In genomic region chr2:126244937-126245336, GRCh38 we compare ENCODE assay signal across 8 cellular contexts.
DNase-seq lines count a peak whose midpoint lies in the region; ATAC-seq and TF ChIP-seq lines count a peak whose summit lies in the region.

No MANE protein-coding gene starts in this region.

- no peaks in the 10 kb centered on the region for H3K36me3 Mint-ChIP-seq in nephron (ENCODE audit: low read depth)

- H3K4me3 Mint-ChIP-seq in nephron, result no peak overlapping the region

- TF ChIP-seq POLR2A in adrenal gland (IDR thresholded peaks at IDR 0.05), result no peak

- H3K4me3 ChIP-seq in adrenal gland (no peak overlapping the region), osteoblast (ENCODE audit: insufficient read depth, low read length) (no peak overlapping the region)

- H3K27me3 ChIP-seq in adrenal gland (no peaks in the 10 kb centered on the region), osteoblast (ENCODE audit: insufficient read depth, low read length) (no peaks in the 10 kb centered on the region)

- peaks cover 3% of the 10 kb centered on the region for H3K27me3 Mint-ChIP-seq in nephron (ENCODE audit: low read depth)

- H3K4me1 Mint-ChIP-seq in nephron, result peaks cover 6% of the 10 kb centered on the region

- DNase-seq in DMS53 treated with DMSO at 0.1 percent for 48 hours (lab: John Stamatoyannopoulos, UW; ENCODE audit: unreplicated experiment), result peak; percentile 55
- DNase-seq in NCI-H526 (lab: John Stamatoyannopoulos, UW), result peak; percentile 71 to 83
- DNase-seq in adrenal gland, result peak; percentile 21 to 72 (median 41)
- no peak for DNase-seq in stimulated activated naive CD4-positive, alpha-beta T cell (lab: John Stamatoyannopoulos, UW)
- no peak for DNase-seq in osteoblast (ENCODE audit: insufficient read length, low spot score, missing footprints)

- no peak overlapping the region for H3K27ac Mint-ChIP-seq in nephron

- WGBS in adrenal gland, 4 donors, result 24 to 46% (median 35%) methylated on average over 3 of the region's 3 CpGs

- TF ChIP-seq CTCF in adrenal gland (IDR thresholded peaks at IDR 0.05) (peak in 4 of 6 experiments; percentile 10 to 42 (median 36)), nephron (IDR thresholded peaks at IDR 0.05; ENCODE audit: unreplicated experiment in 3 of 3) (peak in 2 of 3 experiments; percentile 37 to 57), osteoblast (IDR thresholded peaks at IDR 0.05; ENCODE audit: extremely low read depth, low read depth, low read length) (no peak)

- no peaks in the 10 kb centered on the region for H4K20me1 ChIP-seq in osteoblast (ENCODE audit: insufficient read depth, low read length)

- H3K36me3 ChIP-seq in adrenal gland (replicated peaks in 1 of 2), result no peaks in the 10 kb centered on the region
- no peaks in the 10 kb centered on the region for H3K36me3 ChIP-seq in osteoblast (ENCODE audit: insufficient read depth, low read length)

- H3K79me2 ChIP-seq in osteoblast (ENCODE audit: insufficient read depth, low read length), result no peaks in the 10 kb centered on the region

- no peaks in the 10 kb centered on the region for H3K9me3 Mint-ChIP-seq in nephron

- no peak overlapping the region for H2AFZ ChIP-seq in osteoblast (ENCODE audit: low read length)

- H3K27ac ChIP-seq in adrenal gland (no peak overlapping the region), osteoblast (ENCODE audit: low read depth, low read length) (no peak overlapping the region)

- no peaks in the 10 kb centered on the region for H3K4me1 ChIP-seq in adrenal gland (replicated peaks in 1 of 2)
- H3K4me1 ChIP-seq in osteoblast (ENCODE audit: insufficient read depth, low read length), result no peaks in the 10 kb centered on the region

- peak; percentile 62 for ATAC-seq in GM21381 (IDR thresholded peaks at IDR 0.05; ENCODE audit: unreplicated experiment)
- no peak for ATAC-seq in HG03108 (IDR thresholded peaks at IDR 0.05; ENCODE audit: unreplicated experiment)

- intact Hi-C loops in adrenal gland (cut with DNase I), result loop anchor here (10.0 kb wide), 1 partner anchor 530 kb away; no protein-coding TSS in a partner anchor

- H3K9me3 ChIP-seq in adrenal gland (replicated peaks in 1 of 3) (no peaks in the 10 kb centered on the region), osteoblast (ENCODE audit: low read depth, low read length) (no peaks in the 10 kb centered on the region)

- H3K4me2 ChIP-seq in osteoblast (ENCODE audit: insufficient read depth, low read length), result no peak overlapping the region

Comparison
In these comparisons a context has a peak if more than half of its experiments do, and no peak if none do; other contexts are left out.
1. DNase-seq: peak in DMS53 treated with DMSO at 0.1 percent for 48 hours (single experiment), NCI-H526 (2 of 2) and adrenal gland (7 of 7); none in stimulated activated naive CD4-positive, alpha-beta T cell (0 of 6) and osteoblast (single experiment).